16 cellular contexts compared by ENCODE assay signal in the genomic region with DNA sequence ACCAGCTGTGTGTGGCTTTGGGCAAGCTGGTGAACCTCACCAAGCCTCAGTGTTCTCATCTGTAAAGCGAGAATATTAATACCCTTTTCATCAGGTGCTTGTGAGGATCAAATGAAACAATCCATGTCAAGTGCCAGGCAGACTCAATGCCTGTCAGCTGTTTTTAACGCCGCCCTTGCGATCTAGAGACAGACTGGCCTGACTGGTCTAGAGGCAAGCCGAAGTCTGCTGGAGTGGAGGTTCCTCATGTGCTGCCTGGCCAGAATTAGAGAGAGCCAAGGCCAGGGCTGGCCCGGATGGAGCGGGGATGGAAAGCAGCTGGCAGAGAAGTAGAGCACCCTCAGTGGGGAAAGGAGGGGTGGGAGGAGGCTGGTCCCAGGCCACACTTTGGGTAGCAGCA.
DNase-seq lines count a peak whose midpoint lies in the region; ATAC-seq and TF ChIP-seq lines count a peak whose summit lies in the region.
"Had no signal": no experiment of that assay in that cellular context is flagged by ENCODE, and none has a peak within 500 bp of the region (broad histone marks: within the 10 kb centered on the region; RNA-seq: fewer than 3 reads in every experiment).

No MANE protein-coding gene starts in this region.

- no peak for ATAC-seq in activated B cell treated with CpG ODN at 0.5 μM for 24 hours (ENCODE audit: low read depth)
- ATAC-seq in HG03432 (IDR thresholded peaks at IDR 0.05; ENCODE audit: unreplicated experiment) = no peak
- no peak for ATAC-seq in stimulated activated naive CD8-positive, alpha-beta T cell treated with anti-CD3 and anti-CD28 coated beads, Interleukin-15, amount 100 ng/mL, for 72 hours

- H3K4me1 ChIP-seq in right atrium auricular region = peaks cover 0 to 32% of the 10 kb centered on the region in 2 donors

- H3K36me3 Mint-ChIP-seq in CD14-positive monocyte = peaks cover 0 to 2% of the 10 kb centered on the region in 2 donors
- H3K36me3 Mint-ChIP-seq in activated B cell treated with CpG ODN at 0.5 μM for 24 hours (ENCODE audit: low read depth) = peaks cover 9% of the 10 kb centered on the region
- peaks cover 14% of the 10 kb centered on the region for H3K36me3 Mint-ChIP-seq in progenitor cell of endocrine pancreas (ENCODE audit: insufficient read depth)

- CTCF ChIA-PET in activated B cell treated with CpG ODN at 0.5 μM for 24 hours (lab: Charles Lee) = no interaction called here

- peaks cover 4 to 6% (median 5%) of the 10 kb centered on the region in 3 donors for H3K27me3 Mint-ChIP-seq in CD14-positive monocyte (ENCODE audit: low read depth in 3 of 3)
- H3K27me3 Mint-ChIP-seq in activated B cell treated with CpG ODN at 0.5 μM for 24 hours = no peaks in the 10 kb centered on the region
- no peaks in the 10 kb centered on the region for H3K27me3 Mint-ChIP-seq in progenitor cell of endocrine pancreas
- peaks cover 31% of the 10 kb centered on the region for H3K27me3 Mint-ChIP-seq in stimulated activated naive CD8-positive, alpha-beta T cell treated with anti-CD3 and anti-CD28 coated beads, Interleukin-15, amount 100 ng/mL, for 72 hours
- H3K27me3 Mint-ChIP-seq: brain, memory B cell had no signal

- H3K4me3 ChIP-seq in right atrium auricular region = no peak overlapping the region

- H3K27ac ChIP-seq in right atrium auricular region = peak overlapping the region; percentile 27 to 28
- H3K27ac ChIP-seq: KMS-11 had no signal

- H3K27ac Mint-ChIP-seq in CD14-positive monocyte = peak overlapping the region; percentile 80 to 95 (median 94)
- peak overlapping the region; percentile 56 for H3K27ac Mint-ChIP-seq in activated B cell treated with CpG ODN at 0.5 μM for 24 hours
- H3K27ac Mint-ChIP-seq in progenitor cell of endocrine pancreas = peak overlapping the region; percentile 87
- H3K27ac Mint-ChIP-seq in stimulated activated naive CD8-positive, alpha-beta T cell treated with anti-CD3 and anti-CD28 coated beads, Interleukin-15, amount 100 ng/mL, for 72 hours = no peak overlapping the region
- H3K27ac Mint-ChIP-seq: activated CD8-positive, alpha-beta memory T cell treated with anti-CD3 and anti-CD28 coated beads, Interleukin-2, amount 10 ng/mL, durations not matched to agents 7 days and 5 days had no signal

- intact Hi-C loops in CD14-positive monocyte (cut with micrococcal nuclease) (no loop called here), activated B cell treated with CpG ODN at 0.5 μM for 24 hours (cut with micrococcal nuclease) (no loop called here)

- DNase-seq in CD14-positive monocyte (ENCODE audit: low spot score) = no peak
- DNase-seq in activated B cell treated with CpG ODN at 0.5 μM for 24 hours = no peak
- DNase-seq in right atrium auricular region (ENCODE audit: low spot score) = no peak
- no peak for DNase-seq in progenitor cell of endocrine pancreas (ENCODE audit: low spot score, unreplicated experiment)
- DNase-seq in GDM1 (lab: John Stamatoyannopoulos, UW) = no peak
- no peak for DNase-seq in stimulated activated naive CD8-positive, alpha-beta T cell treated with anti-CD3 and anti-CD28 coated beads, Interleukin-15, amount 100 ng/mL, for 72 hours
- no peak for DNase-seq in NCI-H2107 treated with DMSO at 0.1 percent for 48 hours (lab: John Stamatoyannopoulos, UW; ENCODE audit: unreplicated experiment)
- DNase-seq: activated CD4-positive, CD25-positive, alpha-beta regulatory T cell; activated CD8-positive, alpha-beta memory T cell treated with anti-CD3 and anti-CD28 coated beads, Interleukin-2, amount 10 ng/mL, durations not matched to agents 7 days and 5 days; activated naive CD4-positive, alpha-beta T cell treated with Interleukin-2 at 50 U/mL for 16 hours; NCI-H1694 treated with DMSO at 0.1 percent for 48 hours; NCI-H69 had no signal

- no peaks in the 10 kb centered on the region for H3K36me3 ChIP-seq in right atrium auricular region

- H3K9me3 ChIP-seq in right atrium auricular region = peaks cover 0 to 8% of the 10 kb centered on the region in 2 donors

- TF ChIP-seq CTCF in CD14-positive monocyte (IDR thresholded peaks at IDR 0.05) (no peak), activated B cell treated with CpG ODN at 0.5 μM for 24 hours (IDR thresholded peaks at IDR 0.05) (no peak), right atrium auricular region (IDR thresholded peaks at IDR 0.05) (no peak), progenitor cell of endocrine pancreas (IDR thresholded peaks at IDR 0.05; ENCODE audit: unreplicated experiment) (no peak)

- POLR2A ChIA-PET in activated B cell treated with CpG ODN at 0.5 μM for 24 hours (lab: Charles Lee) = interaction anchor here (0.8 kb wide), 1 partner anchor 73 kb away, joined by 3 read pairs; no protein-coding TSS in a partner anchor

- H3K9me3 Mint-ChIP-seq in CD14-positive monocyte (peaks cover 2 to 18% (median 5%) of the 10 kb centered on the region in 7 donors), activated B cell treated with CpG ODN at 0.5 μM for 24 hours (peaks cover 12% of the 10 kb centered on the region), progenitor cell of endocrine pancreas (ENCODE audit: low read depth) (peaks cover 3% of the 10 kb centered on the region)
- H3K9me3 Mint-ChIP-seq in stimulated activated naive CD8-positive, alpha-beta T cell treated with anti-CD3 and anti-CD28 coated beads, Interleukin-15, amount 100 ng/mL, for 72 hours = peaks cover 8 to 16% of the 10 kb centered on the region in 2 donors

- H3K4me1 Mint-ChIP-seq in CD14-positive monocyte = peaks cover 58% of the 10 kb centered on the region
- H3K4me1 Mint-ChIP-seq in activated B cell treated with CpG ODN at 0.5 μM for 24 hours = peaks cover 38% of the 10 kb centered on the region
- peaks cover 7% of the 10 kb centered on the region for H3K4me1 Mint-ChIP-seq in progenitor cell of endocrine pancreas (ENCODE audit: low read depth)
- peaks cover 11% of the 10 kb centered on the region for H3K4me1 Mint-ChIP-seq in stimulated activated naive CD8-positive, alpha-beta T cell treated with anti-CD3 and anti-CD28 coated beads, Interleukin-15, amount 100 ng/mL, for 72 hours
- H3K4me1 Mint-ChIP-seq: brain had no signal

- no peaks in the 10 kb centered on the region for H3K27me3 ChIP-seq in right atrium auricular region

- peak overlapping the region in 1 of 2 donors; percentile 89 for H3K4me3 Mint-ChIP-seq in CD14-positive monocyte
- peak overlapping the region; percentile 38 for H3K4me3 Mint-ChIP-seq in activated B cell treated with CpG ODN at 0.5 μM for 24 hours
- H3K4me3 Mint-ChIP-seq in progenitor cell of endocrine pancreas (ENCODE audit: low read depth) = no peak overlapping the region
- no peak overlapping the region for H3K4me3 Mint-ChIP-seq in stimulated activated naive CD8-positive, alpha-beta T cell treated with anti-CD3 and anti-CD28 coated beads, Interleukin-15, amount 100 ng/mL, for 72 hours
- H3K4me3 Mint-ChIP-seq: activated CD8-positive, alpha-beta memory T cell treated with anti-CD3 and anti-CD28 coated beads, Interleukin-2, amount 10 ng/mL, durations not matched to agents 7 days and 5 days; brain had no signal

Comparison
In these comparisons a context has a peak if more than half of its experiments do, and no peak if none do; other contexts are left out.
1. H3K27ac Mint-ChIP-seq: peak in CD14-positive monocyte (7 of 7), activated B cell treated with CpG ODN at 0.5 μM for 24 hours (single experiment) and progenitor cell of endocrine pancreas (single experiment); none in stimulated activated naive CD8-positive, alpha-beta T cell treated with anti-CD3 and anti-CD28 coated beads, Interleukin-15, amount 100 ng/mL, for 72 hours (0 of 2).